8 cellular contexts compared by ENCODE assay signal in the genomic region with DNA sequence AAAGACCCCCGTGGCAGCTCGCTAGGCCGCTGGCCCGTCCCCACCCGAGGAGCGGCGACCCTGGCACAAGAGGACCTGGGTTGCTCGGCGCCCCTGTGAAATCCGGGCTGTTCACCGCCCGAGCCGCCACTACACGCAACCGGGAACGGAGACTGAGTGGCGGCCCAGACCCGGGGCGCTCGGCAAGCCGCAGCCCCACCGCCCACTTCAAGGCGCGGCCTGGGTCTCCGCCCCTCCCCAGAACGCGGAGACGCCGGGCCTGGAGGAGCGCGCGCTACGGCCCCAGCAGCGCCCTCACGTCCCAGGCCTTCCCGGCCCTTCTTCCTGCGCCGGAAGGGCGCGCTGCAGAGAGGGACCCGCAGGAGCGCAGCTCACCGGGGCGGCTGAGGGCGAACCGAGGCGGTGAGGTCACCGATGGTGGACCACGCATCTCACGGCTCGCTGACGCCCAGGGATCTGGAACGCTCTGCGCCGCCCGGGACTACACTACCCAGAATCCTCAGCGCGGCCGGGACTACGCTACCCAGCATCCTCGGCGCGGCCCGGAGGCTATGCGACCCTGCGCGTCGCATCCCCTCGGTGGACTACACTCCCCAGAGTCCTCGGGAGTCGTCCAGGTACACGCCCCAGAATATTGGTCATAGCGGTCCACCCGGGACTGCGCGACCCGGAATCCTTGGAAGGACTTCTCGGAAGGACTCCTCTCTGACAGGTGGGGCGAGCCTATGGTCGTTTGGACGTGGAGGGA. TPM values are rescaled to one million over a fixed set of nuclear protein-coding genes. Genes with fewer than 3 reads are reported as not detected.
DNase-seq lines count a peak whose midpoint lies in the region; ATAC-seq, FAIRE-seq and TF ChIP-seq lines count a peak whose summit lies in the region.

A gene (minus strand): TSS at position 470 of the 748 bp plus-strand sequence. CDS start 10,436 bp downstream, outside the sequence.

- ATAC-seq in HG02759 (IDR thresholded peaks at IDR 0.05; ENCODE audit: unreplicated experiment) (peak; percentile 94), Right ventricle myocardium superior (ENCODE audit: poor library complexity) (peak; percentile 100), pancreas (peak; percentile 99 to 100 (median 99))

- H3K4me3 ChIP-seq in pancreas (peak within 1 kb of the TSS; percentile 80 to 93 (median 88)), tibial artery (peak within 1 kb of the TSS; percentile 78 to 97)

- peaks cover 0 to 4% (median 3%) of the 10 kb centered on the region in 3 donors for H3K4me1 ChIP-seq in pancreas
- H3K4me1 ChIP-seq in tibial artery: peaks cover 0 to 15% (median 8%) of the 10 kb centered on the region in 4 donors

- H3K36me3 ChIP-seq in pancreas (no peaks in the 10 kb centered on the region), tibial artery (no peaks in the 10 kb centered on the region)

- DNase-seq in NCI-H1417 (lab: John Stamatoyannopoulos, UW) (peak; percentile 88 to 99 (median 97)), SW 1271 (lab: John Stamatoyannopoulos, UW) (peak; percentile 97 to 98), Right ventricle myocardium superior (peak; percentile 97), pancreas (peak; percentile 94 to 98 (median 96)), tibial artery (peak; percentile 94 to 97)
- DNase-seq in activated naive CD8-positive, alpha-beta T cell treated with anti-CD3 and anti-CD28 coated beads, Interleukin-2, amount 50 U/mL, for 16 hours (ENCODE audit: low read depth, low spot score): peak; percentile 91

- intact Hi-C loops in Right ventricle myocardium superior (cut with DNase I) (loop anchor here (2.0 kb wide), 1 partner anchor 74 kb away; no protein-coding TSS in a partner anchor), pancreas (cut with DNase I) (no loop called here), tibial artery (cut with DNase I; ENCODE audit: low total_unique reads) (loop anchor here (2.0 kb wide), 1 partner anchor 72 kb away; a partner anchor contains a TSS)

- H3K27me3 ChIP-seq in pancreas (no peaks in the 10 kb centered on the region), tibial artery (no peaks in the 10 kb centered on the region)

- TF ChIP-seq CTCF in GM12873 (IDR thresholded peaks at IDR 0.05; ENCODE audit: insufficient read depth, low read depth, low read length, missing control alignments) (peak; percentile 22), pancreas (IDR thresholded peaks at IDR 0.05) (no peak), tibial artery (IDR thresholded peaks at IDR 0.05) (peak in 1 of 2 experiments; percentile 7)

- no peak for FAIRE-seq in pancreas (lab: Jason Lieb, UNC)

- H3K27ac ChIP-seq in pancreas (peak within 1 kb of the TSS; percentile 77 to 92 (median 85)), tibial artery (peak within 1 kb of the TSS; percentile 87 to 95)

- WGBS in pancreas, 2 donors: 0 to 1% methylated on average over 59 to 81 of the region's 81 CpGs

- H3K9me3 ChIP-seq in pancreas (no peaks in the 10 kb centered on the region), tibial artery (no peaks in the 10 kb centered on the region)

RNA-seq across cellular contexts. Expression of the gene that starts here (rescaled TPM):
- total RNA-seq in Right ventricle myocardium superior: 6.7 TPM
- total RNA-seq in pancreas: 1 to 10 TPM; 4.4 to 8.7 (median 5.6) TPM
- polyA plus RNA-seq in pancreas: 10 to 100 TPM; 10.1 to 20.6 TPM

Comparison
In these comparisons a context has a peak if more than half of its experiments do, and no peak if none do; other contexts are left out.
1. Peak in every context shown above with its lines: DNase-seq, ATAC-seq, H3K4me3 ChIP-seq and H3K27ac ChIP-seq.
2. intact Hi-C loops: an anchor here in Right ventricle myocardium superior (2.0 kb wide) and tibial artery (2.0 kb wide); none called in pancreas.